Comparison of ENCODE assay signal across 8 cellular contexts in genomic region chr4:56315041-56315440, GRCh38.
"Had no signal": no experiment of that assay in that cellular context is flagged by ENCODE, and none has a peak within 500 bp of the region (broad histone marks: within the 10 kb centered on the region; RNA-seq: fewer than 3 reads in every experiment).

No MANE protein-coding gene starts in this region.

- H3K9me3 Mint-ChIP-seq: IgD-negative memory B cell had no signal

- ATAC-seq: HCT116, HepG2 had no signal

- H3K4me1 Mint-ChIP-seq: IgD-negative memory B cell had no signal

- H3K9ac ChIP-seq: GM23248 had no signal

- H2AFZ ChIP-seq: GM23248 had no signal

- H3K9me3 ChIP-seq: HAP-1 had no signal

- H3K27ac ChIP-seq: GM23248, HL-60 had no signal

- H3K27ac Mint-ChIP-seq: HFFc6, IgD-negative memory B cell had no signal

- DNase-seq: GM23248, GOT3, HFFc6 had no signal

- H3K4me3 Mint-ChIP-seq: HFFc6, IgD-negative memory B cell had no signal

- H3K4me3 ChIP-seq: GM23248, HAP-1 had no signal

- H3K27me3 Mint-ChIP-seq: IgD-negative memory B cell had no signal

- H3K36me3 ChIP-seq: HAP-1 had no signal

- H3K4me1 ChIP-seq: HAP-1 had no signal
